10 cellular contexts compared by ENCODE assay signal in the genomic region with DNA sequence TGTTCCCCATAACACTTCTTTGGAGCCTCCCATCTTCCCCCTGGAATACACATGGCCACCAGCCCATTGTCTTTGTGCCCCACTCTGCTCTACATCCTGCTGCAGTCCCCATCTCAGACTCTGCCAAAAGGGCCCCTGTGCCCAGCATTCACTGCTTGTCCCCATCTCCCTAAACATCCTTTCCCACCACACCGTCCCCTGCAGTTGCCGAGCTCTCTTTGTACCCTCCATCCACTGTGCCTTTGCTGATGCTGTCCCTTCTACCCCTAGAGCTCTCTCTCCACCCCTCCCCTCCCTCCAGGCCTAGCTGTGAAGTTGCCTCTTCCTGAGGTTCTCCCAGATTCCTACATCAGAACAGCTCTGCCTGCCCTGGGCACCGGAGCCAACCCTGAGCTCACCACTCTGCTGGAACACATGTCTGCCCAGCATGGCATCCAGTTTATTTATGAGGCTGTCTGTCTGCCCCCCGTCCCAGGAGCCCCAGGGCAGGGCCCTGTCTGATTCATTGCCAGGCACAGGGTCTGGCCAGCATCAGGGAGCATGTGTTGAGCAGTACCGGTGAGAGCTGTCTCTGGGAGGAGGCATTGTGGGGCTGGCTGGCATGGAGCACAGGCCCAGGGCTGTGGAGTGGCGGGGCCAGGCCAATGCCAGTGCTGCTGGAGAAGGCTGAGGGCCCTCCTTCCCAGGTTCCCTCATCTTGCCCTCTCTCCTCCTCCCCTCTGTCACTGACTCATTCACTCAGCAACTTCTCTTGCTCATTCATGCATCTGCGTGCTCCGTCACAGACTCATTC. TPM values are rescaled to one million over a fixed set of nuclear protein-coding genes. Genes with fewer than 3 reads are reported as not detected.
DNase-seq lines count a peak whose midpoint lies in the region; ATAC-seq and TF ChIP-seq lines count a peak whose summit lies in the region.
"Had no signal": no experiment of that assay in that cellular context is flagged by ENCODE, and none has a peak within 500 bp of the region (broad histone marks: within the 10 kb centered on the region; RNA-seq: fewer than 3 reads in every experiment).

No MANE protein-coding gene starts in this region.

- intact Hi-C loops in CD4-positive, alpha-beta memory T cell (cut with micrococcal nuclease), result no loop called here

- DNase-seq in Ammon's horn (ENCODE audit: low spot score) (peak; percentile 33), RWPE2 (ENCODE audit: low spot score) (no peak), fibroblast of lung (ENCODE audit: low read depth in 2 of 2) (peak; percentile 22 to 86), CD1c-positive myeloid dendritic cell (ENCODE audit: extremely low spot score) (no peak), mesenteric fat pad (ENCODE audit: low spot score) (no peak), NCI-H82 (lab: John Stamatoyannopoulos, UW) (no peak)
- DNase-seq in CD4-positive, alpha-beta memory T cell, result no peak
- DNase-seq: activated CD4-positive, alpha-beta memory T cell treated with anti-CD3 and anti-CD28 coated beads, Interleukin-2, amount 10 ng/mL, durations not matched to agents 7 days and 5 days; NCI-H146 had no signal

- H3K4me1 Mint-ChIP-seq in nephron, result peaks cover 42% of the 10 kb centered on the region
- no peaks in the 10 kb centered on the region for H3K4me1 Mint-ChIP-seq in CD4-positive, alpha-beta memory T cell
- H3K4me1 Mint-ChIP-seq: activated CD4-positive, alpha-beta memory T cell treated with anti-CD3 and anti-CD28 coated beads, Interleukin-2, amount 10 ng/mL, durations not matched to agents 7 days and 5 days had no signal

- H3K9ac ChIP-seq in fibroblast of lung (ENCODE audit: insufficient read depth, low read length), result no peak overlapping the region

- no peaks in the 10 kb centered on the region for H3K9me3 Mint-ChIP-seq in nephron
- no peaks in the 10 kb centered on the region for H3K9me3 Mint-ChIP-seq in CD4-positive, alpha-beta memory T cell
- H3K9me3 Mint-ChIP-seq: activated CD4-positive, alpha-beta memory T cell treated with anti-CD3 and anti-CD28 coated beads, Interleukin-2, amount 10 ng/mL, durations not matched to agents 7 days and 5 days had no signal

- TF ChIP-seq CTCF in RWPE2 (IDR thresholded peaks at IDR 0.05; ENCODE audit: poor library complexity, severe bottlenecking), result no peak
- TF ChIP-seq CTCF in fibroblast of lung (conservative IDR thresholded peaks at IDR 0.05 in 1 of 2, IDR thresholded peaks at IDR 0.05 in 1 of 2; ENCODE audit: low read depth in 1 of 2, low read length in 2 of 2), result no peak
- no peak for TF ChIP-seq CTCF in nephron (IDR thresholded peaks at IDR 0.05; ENCODE audit: unreplicated experiment in 3 of 3)

- no peaks in the 10 kb centered on the region for H3K79me2 ChIP-seq in fibroblast of lung (ENCODE audit: control insufficient read depth, insufficient read depth, low read length)

- peak overlapping the region in 2 of 3 experiments; percentile 13 to 67 for H3K27ac Mint-ChIP-seq in nephron
- no peak overlapping the region for H3K27ac Mint-ChIP-seq in CD4-positive, alpha-beta memory T cell
- H3K27ac Mint-ChIP-seq: activated CD4-positive, alpha-beta memory T cell treated with anti-CD3 and anti-CD28 coated beads, Interleukin-2, amount 10 ng/mL, durations not matched to agents 7 days and 5 days had no signal

- H3K4me3 ChIP-seq in RWPE2 (ENCODE audit: severe bottlenecking) (no peak overlapping the region), fibroblast of lung (replicated peaks in 1 of 4; ENCODE audit: control extremely low read depth in 1 of 4, insufficient read depth in 1 of 4, low read depth in 3 of 4, low read length in 4 of 4) (no peak overlapping the region)
- no peak overlapping the region for H3K4me3 ChIP-seq in CD4-positive, alpha-beta memory T cell (ENCODE audit: low read length in 2 of 2)

- H3K9me3 ChIP-seq in RWPE2 (ENCODE audit: severe bottlenecking) (no peaks in the 10 kb centered on the region), fibroblast of lung (ENCODE audit: control insufficient read depth, insufficient read depth, low read depth, low read length) (no peaks in the 10 kb centered on the region)
- H3K9me3 ChIP-seq in CD4-positive, alpha-beta memory T cell (ENCODE audit: control insufficient read depth in 1 of 2, low read length in 2 of 2), result no peaks in the 10 kb centered on the region

- no peaks in the 10 kb centered on the region for H4K20me1 ChIP-seq in fibroblast of lung (ENCODE audit: control insufficient read depth, extremely low read depth, insufficient read depth, low read length)

- H3K36me3 ChIP-seq in RWPE2 (ENCODE audit: low read depth) (no peaks in the 10 kb centered on the region), fibroblast of lung (ENCODE audit: control insufficient read depth, insufficient read depth, low read length) (no peaks in the 10 kb centered on the region)
- no peaks in the 10 kb centered on the region for H3K36me3 ChIP-seq in CD4-positive, alpha-beta memory T cell (ENCODE audit: insufficient read depth, low read length)

- H3K27me3 Mint-ChIP-seq in nephron (ENCODE audit: low read depth), result peaks cover 18% of the 10 kb centered on the region
- H3K27me3 Mint-ChIP-seq in CD4-positive, alpha-beta memory T cell, result peaks cover 0 to 9% of the 10 kb centered on the region in 2 donors

- no peak overlapping the region for H3K4me3 Mint-ChIP-seq in nephron
- no peak overlapping the region for H3K4me3 Mint-ChIP-seq in CD4-positive, alpha-beta memory T cell
- H3K4me3 Mint-ChIP-seq: activated CD4-positive, alpha-beta memory T cell treated with anti-CD3 and anti-CD28 coated beads, Interleukin-2, amount 10 ng/mL, durations not matched to agents 7 days and 5 days had no signal

- H3K27ac ChIP-seq in RWPE2 (ENCODE audit: poor library complexity, severe bottlenecking) (no peak overlapping the region), fibroblast of lung (ENCODE audit: insufficient read depth, low read length) (no peak overlapping the region)
- H3K27ac ChIP-seq in CD4-positive, alpha-beta memory T cell (ENCODE audit: low read depth, low read length), result no peak overlapping the region

- no peaks in the 10 kb centered on the region for H3K27me3 ChIP-seq in RWPE2 (ENCODE audit: insufficient read depth, poor library complexity, severe bottlenecking)
- no peaks in the 10 kb centered on the region for H3K27me3 ChIP-seq in fibroblast of lung (ENCODE audit: control insufficient read depth, insufficient read depth, low read length)
- H3K27me3 ChIP-seq in CD4-positive, alpha-beta memory T cell (ENCODE audit: insufficient read depth, low read length), result no peaks in the 10 kb centered on the region

- H2AFZ ChIP-seq in fibroblast of lung (ENCODE audit: low read length), result no peak overlapping the region

- H3K4me1 ChIP-seq in RWPE2 (ENCODE audit: insufficient read depth, poor library complexity, severe bottlenecking) (no peaks in the 10 kb centered on the region), fibroblast of lung (ENCODE audit: control insufficient read depth, extremely low read depth, insufficient read depth, low read length) (no peaks in the 10 kb centered on the region)
- H3K4me1 ChIP-seq in CD4-positive, alpha-beta memory T cell (ENCODE audit: insufficient read depth, low read length), result no peaks in the 10 kb centered on the region

- H3K36me3 Mint-ChIP-seq in nephron (ENCODE audit: low read depth), result no peaks in the 10 kb centered on the region
- no peaks in the 10 kb centered on the region for H3K36me3 Mint-ChIP-seq in CD4-positive, alpha-beta memory T cell

- peak; percentile 68 for ATAC-seq in RWPE2 (ENCODE audit: low read depth)

- H3K4me2 ChIP-seq in fibroblast of lung (ENCODE audit: extremely low read depth, insufficient read depth, low read length), result no peak overlapping the region

- CTCF ChIA-PET in CD4-positive, alpha-beta memory T cell (lab: Charles Lee; ENCODE audit: partially characterized antibody), result no interaction called here

- POLR2A ChIA-PET in CD4-positive, alpha-beta memory T cell (lab: Charles Lee; ENCODE audit: partially characterized antibody), result no interaction called here

RNA-seq across cellular contexts. Expression of gene EDN2, which starts 28.8 kb away (rescaled TPM):
- total RNA-seq in fibroblast of lung, result not detected in 2 replicates
- polyA plus RNA-seq in fibroblast of lung, result not detected in 2 replicates
- not detected in 2 replicates for polyA plus RNA-seq in fibroblast of lung (2012)
- polyA minus RNA-seq in fibroblast of lung (ENCODE audit: low replicate concordance), result not detected in 2 replicates
- total RNA-seq in mesenteric fat pad, result not detected
- not detected for total RNA-seq in CD4-positive, alpha-beta memory T cell
- not detected for polyA plus RNA-seq in CD4-positive, alpha-beta memory T cell
- total RNA-seq: activated CD4-positive, alpha-beta memory T cell treated with anti-CD3 and anti-CD28 coated beads, Interleukin-2, amount 10 ng/mL, durations not matched to agents 7 days and 5 days had no signal

Comparison
In these comparisons a context has a peak if more than half of its experiments do, and no peak if none do; other contexts are left out.
1. DNase-seq: peak in Ammon's horn (single experiment) and fibroblast of lung (2 of 2); none in RWPE2 (single experiment), CD1c-positive myeloid dendritic cell (single experiment), mesenteric fat pad (single experiment), NCI-H82 (single experiment) and CD4-positive, alpha-beta memory T cell (0 of 5).
2. H3K27ac Mint-ChIP-seq: peak in nephron (2 of 3); none in CD4-positive, alpha-beta memory T cell (0 of 7).